Comparison of ENCODE assay signal across 20 cellular contexts in genomic region chr4:3494501-3494900, GRCh38. TPM values are rescaled to one million over a fixed set of nuclear protein-coding genes. Genes with fewer than 3 reads are reported as not detected.
DNase-seq lines count a peak whose midpoint lies in the region; ATAC-seq and TF ChIP-seq lines count a peak whose summit lies in the region.
"Had no signal": no experiment of that assay in that cellular context is flagged by ENCODE, and none has a peak within 500 bp of the region (broad histone marks: within the 10 kb centered on the region; RNA-seq: fewer than 3 reads in every experiment).

No MANE protein-coding gene starts in this region.

- peaks cover 57% of the 10 kb centered on the region for H3K27me3 Mint-ChIP-seq in stimulated activated naive CD8-positive, alpha-beta T cell treated with anti-CD3 and anti-CD28 coated beads, Interleukin-15, amount 100 ng/mL, for 72 hours
- peaks cover 19% of the 10 kb centered on the region for H3K27me3 Mint-ChIP-seq in T-helper 17 cell

- H3K9me3 ChIP-seq in T-helper 17 cell (ENCODE audit: control insufficient read depth, low read length, poor library complexity, severe bottlenecking) (no peaks in the 10 kb centered on the region), tibial artery (no peaks in the 10 kb centered on the region)

- H3K9me3 Mint-ChIP-seq in stimulated activated naive CD8-positive, alpha-beta T cell treated with anti-CD3 and anti-CD28 coated beads, Interleukin-15, amount 100 ng/mL, for 72 hours, result no peaks in the 10 kb centered on the region

- no peak overlapping the region for H3K4me3 ChIP-seq in tibial artery
- H3K4me3 ChIP-seq: GM23248 had no signal

- H3K27ac ChIP-seq in tibial artery, result no peak overlapping the region
- H3K27ac ChIP-seq: GM23248 had no signal

- H3K4me1 ChIP-seq in tibial artery, result peaks cover 0 to 4% (median under 1%) of the 10 kb centered on the region in 4 donors

- intact Hi-C loops in tibial artery (cut with DNase I; ENCODE audit: low total_unique reads), result no loop called here

- H3K27ac Mint-ChIP-seq in stimulated activated naive CD8-positive, alpha-beta T cell treated with anti-CD3 and anti-CD28 coated beads, Interleukin-15, amount 100 ng/mL, for 72 hours, result no peak overlapping the region
- H3K27ac Mint-ChIP-seq in T-helper 17 cell, result peak overlapping the region; percentile 45

- no peak overlapping the region for H3K4me3 Mint-ChIP-seq in stimulated activated naive CD8-positive, alpha-beta T cell treated with anti-CD3 and anti-CD28 coated beads, Interleukin-15, amount 100 ng/mL, for 72 hours
- no peak overlapping the region for H3K4me3 Mint-ChIP-seq in T-helper 17 cell
- H3K4me3 Mint-ChIP-seq: CD4-positive, CD25-positive, alpha-beta regulatory T cell had no signal

- H3K4me1 Mint-ChIP-seq in stimulated activated naive CD8-positive, alpha-beta T cell treated with anti-CD3 and anti-CD28 coated beads, Interleukin-15, amount 100 ng/mL, for 72 hours, result peaks cover 2% of the 10 kb centered on the region
- H3K4me1 Mint-ChIP-seq in T-helper 17 cell, result peaks cover 2% of the 10 kb centered on the region
- H3K4me1 Mint-ChIP-seq: CD4-positive, CD25-positive, alpha-beta regulatory T cell had no signal

- no peaks in the 10 kb centered on the region for H3K36me3 Mint-ChIP-seq in T-helper 17 cell (ENCODE audit: low read depth)
- H3K36me3 Mint-ChIP-seq: CD4-positive, CD25-positive, alpha-beta regulatory T cell had no signal

- H3K36me3 ChIP-seq in tibial artery, result peaks cover 0 to 15% (median 0%) of the 10 kb centered on the region in 3 donors

- peak; percentile 3 for ATAC-seq in stimulated activated naive CD8-positive, alpha-beta T cell treated with anti-CD3 and anti-CD28 coated beads, Interleukin-15, amount 100 ng/mL, for 72 hours
- ATAC-seq in stimulated activated naive CD8-positive, alpha-beta T cell treated with anti-CD3 and anti-CD28 coated beads, Interleukin-15, Interleukin-2, amounts not matched to agents 100 U/mL and 50 U/mL, for 24 hours, result no peak
- ATAC-seq in T-helper 17 cell (no peak), GM18517 (IDR thresholded peaks at IDR 0.05; ENCODE audit: unreplicated experiment) (no peak)

- DNase-seq in stimulated activated naive CD8-positive, alpha-beta T cell treated with anti-CD3 and anti-CD28 coated beads, Interleukin-15, amount 100 ng/mL, for 72 hours, result no peak
- no peak for DNase-seq in stimulated activated naive CD8-positive, alpha-beta T cell treated with anti-CD3 and anti-CD28 coated beads, Interleukin-15, Interleukin-2, amounts not matched to agents 100 U/mL and 50 U/mL, for 24 hours
- no peak for DNase-seq in T-helper 17 cell
- peak; percentile 55 for DNase-seq in left kidney (ENCODE audit: low read depth, low spot score)
- no peak for DNase-seq in LoVo (ENCODE audit: low spot score)
- DNase-seq in tibial artery, result no peak
- no peak for DNase-seq in NCI-H2227 (lab: John Stamatoyannopoulos, UW; ENCODE audit: unreplicated experiment)
- DNase-seq: CD4-positive, CD25-positive, alpha-beta regulatory T cell; DMS53; GM23248; Kasumi-1; NCI-H1436 treated with DMSO at 0.1 percent for 48 hours; NCI-H2081; NCI-H2227 treated with DMSO at 0.1 percent for 48 hours; NCI-H526 treated with DMSO at 0.1 percent for 48 hours; OCI-M1; RPMI8226 had no signal

- H3K27me3 ChIP-seq in tibial artery, result peaks cover 0 to 53% of the 10 kb centered on the region in 2 donors

- no peak for TF ChIP-seq CTCF in tibial artery (IDR thresholded peaks at IDR 0.05)

RNA-seq across cellular contexts. Expression of gene DOK7, which starts 31.4 kb away (rescaled TPM):
- total RNA-seq in T-helper 17 cell, result not detected
- total RNA-seq: A673; CD4-positive, CD25-positive, alpha-beta regulatory T cell; GM23248; SK-MEL-5 had no signal

RNA-seq across cellular contexts. Expression of gene LRPAP1, which starts 37.7 kb away (rescaled TPM):
- 10 to 100 TPM; 77.4 to 82.8 TPM for total RNA-seq in T-helper 17 cell

RNA-seq across cellular contexts. Expression of gene HGFAC, which starts 52.7 kb away (rescaled TPM):
- not detected for total RNA-seq in T-helper 17 cell
- total RNA-seq: CD4-positive, CD25-positive, alpha-beta regulatory T cell; GM23248; SK-MEL-5 had no signal
